Comparison of ENCODE assay signal across 24 cellular contexts in genomic region chr11:35635933-35636332, GRCh38.
"Had no signal": no experiment of that assay in that cellular context is flagged by ENCODE, and none has a peak within 500 bp of the region (broad histone marks: within the 10 kb centered on the region; RNA-seq: fewer than 3 reads in every experiment).

No MANE protein-coding gene starts in this region.

- DNase-seq: colonic mucosa; cortex of kidney; dermis blood vessel endothelial cell; dorsolateral prefrontal cortex; effector CD4-positive, alpha-beta T cell; effector CD8-positive, alpha-beta T cell; effector memory CD4-positive, alpha-beta T cell; effector memory CD8-positive, alpha-beta T cell; endodermal cell; erythroblast; esophagus squamous epithelium; foreskin fibroblast; foreskin keratinocyte; foreskin melanocyte; gastrocnemius medialis; glutamatergic neuron; head of caudate nucleus; heart left ventricle; heart right ventricle had no signal

- H3K27ac ChIP-seq: colonic mucosa, coronary artery, dorsolateral prefrontal cortex, epithelial cell of prostate, esophagus muscularis mucosa, esophagus squamous epithelium, foreskin keratinocyte, gastrocnemius medialis, gastroesophageal sphincter, heart left ventricle, heart right ventricle had no signal

- H3K9me3 ChIP-seq: colonic mucosa, esophagus muscularis mucosa, esophagus squamous epithelium, gastrocnemius medialis, gastroesophageal sphincter, heart left ventricle, heart right ventricle had no signal

- H3K36me3 ChIP-seq: colonic mucosa, esophagus muscularis mucosa, esophagus squamous epithelium, gastrocnemius medialis, gastroesophageal sphincter, heart left ventricle, heart right ventricle had no signal

- ATAC-seq: effector memory CD8-positive, alpha-beta T cell; esophagus mucosa; foreskin keratinocyte; gastrocnemius medialis; gastroesophageal sphincter; heart left ventricle; heart right ventricle had no signal

- H3K4me1 ChIP-seq: colonic mucosa, esophagus muscularis mucosa, esophagus squamous epithelium, gastrocnemius medialis, gastroesophageal sphincter had no signal

- H3K4me3 ChIP-seq: colonic mucosa, coronary artery, dorsolateral prefrontal cortex, esophagus muscularis mucosa, esophagus squamous epithelium, gastrocnemius medialis, gastroesophageal sphincter, heart left ventricle, heart right ventricle had no signal

- H3K27me3 ChIP-seq: colonic mucosa, foreskin keratinocyte had no signal
